In the genomic region with DNA sequence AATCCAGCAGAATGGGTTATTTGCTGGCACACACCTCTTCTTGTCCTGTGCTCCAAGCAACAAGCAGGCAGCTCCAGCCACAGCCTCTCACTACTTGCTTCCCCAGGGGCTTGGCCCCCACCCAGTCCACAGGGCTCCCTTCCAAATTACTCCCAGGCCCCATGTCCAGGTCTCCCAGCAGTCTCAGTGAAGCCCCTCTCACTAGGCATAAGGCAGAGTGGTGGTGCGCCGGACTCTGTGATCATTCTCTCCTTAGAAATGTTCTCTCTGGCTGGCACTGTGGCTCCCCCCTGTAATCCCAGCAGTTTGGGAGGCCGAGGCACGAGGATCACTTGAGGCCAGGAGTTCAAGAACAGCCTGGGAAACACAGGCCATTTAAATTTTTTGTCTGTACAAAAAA, we compare ENCODE assay signal across 20 cellular contexts. TPM values are rescaled to one million over a fixed set of nuclear protein-coding genes. Genes with fewer than 3 reads are reported as not detected.
DNase-seq lines count a peak whose midpoint lies in the region; ATAC-seq and TF ChIP-seq lines count a peak whose summit lies in the region.
"Had no signal": no experiment of that assay in that cellular context is flagged by ENCODE, and none has a peak within 500 bp of the region (broad histone marks: within the 10 kb centered on the region; RNA-seq: fewer than 3 reads in every experiment).

No MANE protein-coding gene starts in this region.

- H3K27me3 Mint-ChIP-seq in activated naive CD4-positive, alpha-beta T cell treated with anti-CD3 and anti-CD28 coated beads, Interleukin-2, amount 10 ng/mL, durations not matched to agents 7 days and 5 days, result peaks cover 70% of the 10 kb centered on the region
- peaks cover 1% of the 10 kb centered on the region for H3K27me3 Mint-ChIP-seq in endothelial cell (ENCODE audit: unreplicated experiment)

- DNase-seq in activated naive CD4-positive, alpha-beta T cell treated with anti-CD3 and anti-CD28 coated beads, Interleukin-2, amount 10 ng/mL, durations not matched to agents 7 days and 5 days, result peak; percentile 17
- no peak for DNase-seq in activated naive CD4-positive, alpha-beta T cell (lab: John Stamatoyannopoulos, UW)
- no peak for DNase-seq in WERI-Rb-1
- peak; percentile 17 for DNase-seq in lower lobe of right lung
- no peak for DNase-seq in endothelial cell (ENCODE audit: low spot score)
- no peak for DNase-seq in NCI-H345 treated with DMSO at 0.1 percent for 48 hours (lab: John Stamatoyannopoulos, UW; ENCODE audit: unreplicated experiment)
- DNase-seq: 8988T; Calu3; CD8-positive, alpha-beta memory T cell; DMS53; GF-D8; NCI-H1092 treated with DMSO at 0.1 percent for 48 hours; NCI-H2029 treated with DMSO at 0.1 percent for 48 hours; NCI-H446; NCI-H526; PC-3; SHP77 had no signal

- peaks cover 16% of the 10 kb centered on the region for H3K4me1 Mint-ChIP-seq in activated naive CD4-positive, alpha-beta T cell treated with anti-CD3 and anti-CD28 coated beads, Interleukin-2, amount 10 ng/mL, durations not matched to agents 7 days and 5 days
- H3K4me1 Mint-ChIP-seq in endothelial cell (ENCODE audit: unreplicated experiment), result no peaks in the 10 kb centered on the region

- H3K27ac ChIP-seq in WERI-Rb-1, result peak overlapping the region; percentile 60; the same call in 1 of the 2 replicates
- no peak overlapping the region for H3K27ac ChIP-seq in lower lobe of right lung
- peak overlapping the region; percentile 13 for H3K27ac ChIP-seq in temporal lobe (ENCODE audit: low read depth, low read length)
- H3K27ac ChIP-seq: C4-2B had no signal

- no peaks in the 10 kb centered on the region for H3K36me3 Mint-ChIP-seq in activated naive CD4-positive, alpha-beta T cell treated with anti-CD3 and anti-CD28 coated beads, Interleukin-2, amount 10 ng/mL, durations not matched to agents 7 days and 5 days
- H3K36me3 Mint-ChIP-seq in endothelial cell (ENCODE audit: low read depth, unreplicated experiment), result peaks cover 3% of the 10 kb centered on the region
- H3K36me3 Mint-ChIP-seq: CD8-positive, alpha-beta memory T cell had no signal

- no peaks in the 10 kb centered on the region for H3K4me1 ChIP-seq in lower lobe of right lung

- intact Hi-C loops in lower lobe of right lung (cut with DNase I), result no loop called here

- TF ChIP-seq CTCF in WERI-Rb-1 (IDR thresholded peaks at IDR 0.05; ENCODE audit: low read depth, low read length) (no peak), lower lobe of right lung (IDR thresholded peaks at IDR 0.05) (no peak), endothelial cell (IDR thresholded peaks at IDR 0.05; ENCODE audit: unreplicated experiment) (no peak)

- no peak overlapping the region for H3K4me3 ChIP-seq in WERI-Rb-1 (ENCODE audit: low read depth, low read length)
- H3K4me3 ChIP-seq in lower lobe of right lung, result no peak overlapping the region

- H3K36me3 ChIP-seq in WERI-Rb-1, result no peaks in the 10 kb centered on the region
- H3K36me3 ChIP-seq in lower lobe of right lung, result no peaks in the 10 kb centered on the region

- peaks cover 2% of the 10 kb centered on the region for H3K9me3 ChIP-seq in WERI-Rb-1 (ENCODE audit: severe bottlenecking)
- no peaks in the 10 kb centered on the region for H3K9me3 ChIP-seq in lower lobe of right lung

- no peak overlapping the region for H3K27ac Mint-ChIP-seq in activated naive CD4-positive, alpha-beta T cell treated with anti-CD3 and anti-CD28 coated beads, Interleukin-2, amount 10 ng/mL, durations not matched to agents 7 days and 5 days
- no peak overlapping the region for H3K27ac Mint-ChIP-seq in endothelial cell (ENCODE audit: unreplicated experiment)

- CTCF ChIA-PET in activated naive CD4-positive, alpha-beta T cell treated with anti-CD3 and anti-CD28 coated beads, Interleukin-2, amount 10 ng/mL, durations not matched to agents 7 days and 5 days (lab: Charles Lee), result interaction anchor here (1.0 to 1.7 kb wide), 3 partner anchors 42 to 97 kb away, joined by 3 to 4 read pairs (median 3); no protein-coding TSS in a partner anchor

- H3K9me3 Mint-ChIP-seq in activated naive CD4-positive, alpha-beta T cell treated with anti-CD3 and anti-CD28 coated beads, Interleukin-2, amount 10 ng/mL, durations not matched to agents 7 days and 5 days, result no peaks in the 10 kb centered on the region
- no peaks in the 10 kb centered on the region for H3K9me3 Mint-ChIP-seq in endothelial cell (ENCODE audit: unreplicated experiment)

- H3K27me3 ChIP-seq in WERI-Rb-1 (ENCODE audit: insufficient read depth, low read depth, severe bottlenecking), result no peaks in the 10 kb centered on the region
- peaks cover 6% of the 10 kb centered on the region for H3K27me3 ChIP-seq in lower lobe of right lung (ENCODE audit: low read depth)

- no peak overlapping the region for H3K4me3 Mint-ChIP-seq in activated naive CD4-positive, alpha-beta T cell treated with anti-CD3 and anti-CD28 coated beads, Interleukin-2, amount 10 ng/mL, durations not matched to agents 7 days and 5 days
- no peak overlapping the region for H3K4me3 Mint-ChIP-seq in endothelial cell (ENCODE audit: unreplicated experiment)
- H3K4me3 Mint-ChIP-seq: CD8-positive, alpha-beta memory T cell had no signal

- no peak for ATAC-seq in lower lobe of right lung
- ATAC-seq in GM19328 (IDR thresholded peaks at IDR 0.05; ENCODE audit: unreplicated experiment), result no peak
- ATAC-seq: PC-3 had no signal

RNA-seq across cellular contexts. Expression of a gene that starts 26.0 kb away (rescaled TPM):
- total RNA-seq in lower lobe of right lung (27.6 TPM), temporal lobe (116 TPM), endothelial cell (ENCODE audit: unreplicated experiment) (279 TPM)

RNA-seq across cellular contexts. Expression of a gene that starts 34.3 kb away (rescaled TPM):
- total RNA-seq in lower lobe of right lung, result 0.74 TPM
- total RNA-seq in temporal lobe, result not detected
- total RNA-seq in endothelial cell (ENCODE audit: unreplicated experiment), result 0.28 TPM
- total RNA-seq: Calu3 had no signal

Comparison
In these comparisons a context has a peak if more than half of its experiments do, and no peak if none do; other contexts are left out.
1. DNase-seq: peak in activated naive CD4-positive, alpha-beta T cell treated with anti-CD3 and anti-CD28 coated beads, Interleukin-2, amount 10 ng/mL, durations not matched to agents 7 days and 5 days (single experiment) and lower lobe of right lung (single experiment); none in activated naive CD4-positive, alpha-beta T cell (0 of 4), WERI-Rb-1 (single experiment), endothelial cell (single experiment) and NCI-H345 treated with DMSO at 0.1 percent for 48 hours (single experiment).